28 cellular contexts compared by ENCODE assay signal in genomic region chr4:7105261-7105660, GRCh38. TPM values are rescaled to one million over a fixed set of nuclear protein-coding genes. Genes with fewer than 3 reads are reported as not detected.
A peak's percentile ranks its signal among the peaks of the same experiment; 100 is the strongest.
DNase-seq lines count a peak whose midpoint lies in the region; ATAC-seq, FAIRE-seq and TF ChIP-seq lines count a peak whose summit lies in the region.
"Had no signal": no experiment of that assay in that cellular context is flagged by ENCODE, and none has a peak within 500 bp of the region (broad histone marks: within the 10 kb centered on the region; RNA-seq: fewer than 3 reads in every experiment).

No MANE protein-coding gene starts in this region.

- in situ Hi-C loops in K562 (cut with MboI) = no loop called here
- in situ Hi-C loops in transverse colon (cut with MboI; ENCODE audit: low pct_ligation_motif_present in 1 of 4, low pct_unique_long_range_greater_than_20kb in 1 of 4, low sequenced_read_pairs in 3 of 4) = no loop called here

- H3K4me3 ChIP-seq in Caco-2 (ENCODE audit: low read depth, low read length) (no peak overlapping the region), K562 (no peak overlapping the region), transverse colon (no peak overlapping the region)
- H3K4me3 ChIP-seq: heart left ventricle had no signal

- no peak overlapping the region for H3K4me2 ChIP-seq in K562 (ENCODE audit: insufficient read depth, low read length)

- BruUV-seq in Caco-2 (replicated peaks; lab: Mats Ljungman, UMichigan) = no TSS peak
- BruUV-seq in K562 (replicated peaks; lab: Mats Ljungman, UMichigan) = no TSS peak

- no peak overlapping the region for H3K9ac ChIP-seq in K562 (ENCODE audit: insufficient read depth in 1 of 2, low read depth in 2 of 2, low read length in 2 of 2)

- no peaks in the 10 kb centered on the region for H3K27me3 Mint-ChIP-seq in Caco-2 (ENCODE audit: insufficient read depth, unreplicated experiment)
- peaks cover 13% of the 10 kb centered on the region for H3K27me3 Mint-ChIP-seq in mesothelial cell of epicardium (ENCODE audit: low read depth)
- H3K27me3 Mint-ChIP-seq: T-cell had no signal

- H3K9me1 ChIP-seq in K562 (ENCODE audit: control insufficient read depth, insufficient read depth, low read length) = peaks cover 3% of the 10 kb centered on the region

- H4K20me1 ChIP-seq in K562 (replicated peaks; ENCODE audit: control insufficient read depth, insufficient read depth, low read length) = peaks cover 6% of the 10 kb centered on the region

- TF ChIP-seq CTCF in Caco-2 (IDR thresholded peaks at IDR 0.05; ENCODE audit: insufficient read depth in 1 of 2, low read depth in 1 of 2, low read length in 1 of 2, severe bottlenecking in 1 of 2, unreplicated experiment in 1 of 2) (no peak), K562 (IDR thresholded peaks at IDR 0.05 in 2 of 3, conservative IDR thresholded peaks at IDR 0.05 in 1 of 3; ENCODE audit: insufficient read depth in 2 of 3, low read depth in 1 of 3, low read length in 3 of 3) (no peak), mesothelial cell of epicardium (IDR thresholded peaks at IDR 0.05; ENCODE audit: unreplicated experiment) (no peak), transverse colon (IDR thresholded peaks at IDR 0.05) (no peak)

- H3K4me1 Mint-ChIP-seq in Caco-2 (ENCODE audit: low read depth, unreplicated experiment) (peaks cover 5% of the 10 kb centered on the region), mesothelial cell of epicardium (peaks cover 23% of the 10 kb centered on the region)

- CTCF ChIA-PET in Caco-2 (lab: Charles Lee) = no interaction called here
- CTCF ChIA-PET in K562 (lab: Yijun Ruan, JAX; ENCODE audit: low intra/inter-chr PET ratio) = no interaction called here

- 0 out of 2 replicates have a peak overlapping the region, but pooled peaks have one; percentile 8 for H2AFZ ChIP-seq in K562 (ENCODE audit: low read depth, low read length)

- H3K36me3 ChIP-seq in Caco-2 (ENCODE audit: control insufficient read depth, insufficient read depth, low read length) (no peaks in the 10 kb centered on the region), K562 (ENCODE audit: control insufficient read depth, insufficient read depth, low read length) (no peaks in the 10 kb centered on the region), transverse colon (no peaks in the 10 kb centered on the region)
- H3K36me3 ChIP-seq: heart left ventricle had no signal

- WGBS in K562 (ENCODE audit: insufficient coverage, low coverage, missing lambda C conversion rate) = 7% methylated on average over 11 of the region's 15 CpGs
- WGBS in transverse colon (ENCODE audit: low coverage in 1 of 2), 2 donors = 66% methylated on average over 15 of the region's 15 CpGs; no CpG with 5 or more reads in 1 of the 2 donors

- H3K9me3 ChIP-seq in Caco-2 (no peaks in the 10 kb centered on the region), K562 (replicated peaks; ENCODE audit: control insufficient read depth, insufficient read depth, low read depth, low read length) (no peaks in the 10 kb centered on the region), transverse colon (no peaks in the 10 kb centered on the region)
- H3K9me3 ChIP-seq: heart left ventricle had no signal

- TF ChIP-seq POLR2A in K562 (conservative IDR thresholded peaks at IDR 0.05) = no peak
- no peak for TF ChIP-seq POLR2A in transverse colon (IDR thresholded peaks at IDR 0.05)

- H3K27ac ChIP-seq in K562 (ENCODE audit: extremely low read depth, low read depth, low read length) (no peak overlapping the region), transverse colon (no peak overlapping the region)
- H3K27ac ChIP-seq: heart left ventricle had no signal

- peak overlapping the region; percentile 33 for H3K4me3 Mint-ChIP-seq in Caco-2 (ENCODE audit: unreplicated experiment)
- peak overlapping the region; percentile 3 for H3K4me3 Mint-ChIP-seq in mesothelial cell of epicardium
- H3K4me3 Mint-ChIP-seq: activated B cell treated with CpG ODN at 0.5 μM for 24 hours; activated T-cell treated with anti-CD3 and anti-CD28 coated beads, Interleukin-2, amount 50 U/mL, for 72 hours had no signal

- H3K9me3 Mint-ChIP-seq in Caco-2 (ENCODE audit: unreplicated experiment) (no peaks in the 10 kb centered on the region), mesothelial cell of epicardium (peaks cover 3% of the 10 kb centered on the region)
- H3K9me3 Mint-ChIP-seq: activated B cell treated with CpG ODN at 0.5 μM for 24 hours; activated T-cell treated with anti-CD3 and anti-CD28 coated beads, Interleukin-2, amount 50 U/mL, for 72 hours; effector memory CD8-positive, alpha-beta T cell; stimulated activated effector memory CD8-positive, alpha-beta T cell treated with anti-CD3 and anti-CD28 coated beads, Interleukin-12 subunit alpha, Interleukin-12 subunit beta, amount 100 ng/mL, for 72 hours; T-cell had no signal

- H3K27me3 ChIP-seq in Caco-2 (replicated peaks; ENCODE audit: control insufficient read depth, insufficient read depth, low read length) = no peaks in the 10 kb centered on the region
- H3K27me3 ChIP-seq in K562 (ENCODE audit: control insufficient read depth in 2 of 2, insufficient read depth in 2 of 2, low read length in 2 of 2) = peaks cover 18 to 49% of the 10 kb centered on the region in 2 experiments
- no peaks in the 10 kb centered on the region for H3K27me3 ChIP-seq in transverse colon
- H3K27me3 ChIP-seq: heart left ventricle had no signal

- H3K36me3 Mint-ChIP-seq in Caco-2 (ENCODE audit: insufficient read depth, unreplicated experiment) (peaks cover 6% of the 10 kb centered on the region), mesothelial cell of epicardium (no peaks in the 10 kb centered on the region)
- H3K36me3 Mint-ChIP-seq: stimulated activated effector memory CD8-positive, alpha-beta T cell treated with anti-CD3 and anti-CD28 coated beads, Interleukin-12 subunit alpha, Interleukin-12 subunit beta, amount 100 ng/mL, for 72 hours; T-cell had no signal

- H3K79me2 ChIP-seq in K562 (ENCODE audit: control insufficient read depth, insufficient read depth, low read length) = no peaks in the 10 kb centered on the region

- H3K4me1 ChIP-seq in Caco-2 (peaks cover 11% of the 10 kb centered on the region), K562 (replicated peaks in 1 of 2; ENCODE audit: control insufficient read depth in 2 of 2, insufficient read depth in 2 of 2, low read length in 2 of 2) (peaks cover 17 to 30% of the 10 kb centered on the region in 2 experiments), transverse colon (peaks cover 11 to 26% (median 25%) of the 10 kb centered on the region in 4 donors)

- TF ChIP-seq RAD21 in K562 (CRISPR knock-in tag; conservative IDR thresholded peaks at IDR 0.05 in 1 of 2, IDR thresholded peaks at IDR 0.05 in 1 of 2) = no peak

- POLR2A ChIA-PET in Caco-2 (lab: Charles Lee) = no interaction called here
- POLR2A ChIA-PET in K562 (lab: Yijun Ruan, JAX) = interaction anchor here (0.6 to 1.1 kb wide), 3 partner anchors 7 to 43 kb away, joined by 3 read pairs; no protein-coding TSS in a partner anchor

- ATAC-seq in K562 (no peak), GM18870 (IDR thresholded peaks at IDR 0.05; ENCODE audit: unreplicated experiment) (no peak)
- ATAC-seq: activated T-cell treated with anti-CD3 and anti-CD28 coated beads, Interleukin-2, amount 50 U/mL, for 72 hours; effector memory CD8-positive, alpha-beta T cell; heart left ventricle; stimulated activated effector memory CD8-positive, alpha-beta T cell treated with anti-CD3 and anti-CD28 coated beads, Interleukin-12 subunit alpha, Interleukin-12 subunit beta, amount 100 ng/mL, for 72 hours; T-cell had no signal

- TF ChIP-seq EP300 in K562 (IDR thresholded peaks at IDR 0.05; ENCODE audit: low read length) = no peak
- no peak for TF ChIP-seq EP300 in transverse colon (IDR thresholded peaks at IDR 0.05; ENCODE audit: low read depth)

- H3K27ac Mint-ChIP-seq in Caco-2 (ENCODE audit: unreplicated experiment) (peak overlapping the region; percentile 76), mesothelial cell of epicardium (peak overlapping the region; percentile 48)
- H3K27ac Mint-ChIP-seq: activated B cell treated with CpG ODN at 0.5 μM for 24 hours; activated T-cell treated with anti-CD3 and anti-CD28 coated beads, Interleukin-2, amount 50 U/mL, for 72 hours; effector memory CD8-positive, alpha-beta T cell; stimulated activated effector memory CD8-positive, alpha-beta T cell treated with anti-CD3 and anti-CD28 coated beads, Interleukin-12 subunit alpha, Interleukin-12 subunit beta, amount 100 ng/mL, for 72 hours; T-cell had no signal

- intact Hi-C loops in Caco-2 (cut with micrococcal nuclease; ENCODE audit: unreplicated experiment) (no loop called here), K562 (cut with micrococcal nuclease) (no loop called here), transverse colon (cut with DNase I; ENCODE audit: low total_unique reads) (no loop called here)

- peak; percentile 46 for FAIRE-seq in K562 (lab: Jason Lieb, UNC)
- FAIRE-seq: astrocyte, G401.6, kidney had no signal

- DNase-seq in DMS53 (lab: John Stamatoyannopoulos, UW) (peak; percentile 18), DMS53 treated with DMSO at 0.1 percent for 48 hours (lab: John Stamatoyannopoulos, UW; ENCODE audit: unreplicated experiment) (no peak), Caco-2 (no peak), K562 (ENCODE audit: extremely low read depth in 1 of 4, low spot score in 3 of 4) (peak in 1 of 4 experiments; percentile 42), mesothelial cell of epicardium (ENCODE audit: low spot score in 2 of 2, unreplicated experiment in 2 of 2) (no peak), transverse colon (no peak)
- no peak for DNase-seq in effector CD8-positive, alpha-beta T cell (lab: John Stamatoyannopoulos, UW)
- DNase-seq: 8988T; activated B cell treated with CpG ODN at 0.5 μM for 24 hours; activated CD4-positive, alpha-beta T cell treated with anti-CD3 and anti-CD28 coated beads, Interleukin-2, amount 50 U/mL, for 48 hours; activated T-cell treated with anti-CD3 and anti-CD28 coated beads, Interleukin-2, amount 50 U/mL, for 72 hours; caudate nucleus; cortex of kidney; effector memory CD8-positive, alpha-beta T cell; heart left ventricle; Kasumi-1; kidney; NCI-H1436 treated with DMSO at 0.1 percent for 48 hours; NCI-H2081 treated with DMSO at 0.1 percent for 48 hours; NCI-H446; NCI-H82; occipital lobe; stimulated activated CD4-positive, alpha-beta T cell treated with anti-CD3 and anti-CD28 coated beads, Interleukin-15, amount 100 ng/mL, for 24 hours; T-cell had no signal

RNA-seq across cellular contexts. Expression of gene GRPEL1, which starts 37.4 kb away (rescaled TPM):
- total RNA-seq in Caco-2 (2022) (47.3 and 51.7 TPM in 2 replicates), K562 (2014; rRNA removed) (72.5 and 99.5 TPM in 2 replicates), K562 (2014; rRNA removed; fragmentation: Illumina TruSeq; extraction: Trizol) (86.6 and 90.2 TPM in 2 replicates), K562 (2015; rRNA removed; fragmentation: Illumina TruSeq; extraction: Trizol) (77.4 and 84.4 TPM in 2 replicates), K562 (2021) (59.7 and 63.7 TPM in 2 replicates), mesothelial cell of epicardium (15.5 to 17.9 TPM (median 17.3 TPM) in 3 replicates), transverse colon (10 to 100 TPM in 2 of 4 donors, 1 to 10 TPM in 2; 1.1 to 22.0 (median 12.5) TPM)
- 36.2 and 43.9 TPM in 2 replicates for total RNA-seq in K562 (2011; cell fraction: chromatin; rRNA removed; ENCODE audit: low replicate concordance)
- 32.4 and 37.0 TPM in 2 replicates for total RNA-seq in K562 (2011; cell fraction: nucleolus; rRNA removed)
- 41.4 and 49.8 TPM in 2 replicates for total RNA-seq in K562 (2011; cell fraction: nucleoplasm; rRNA removed)
- polyA plus RNA-seq in K562 (2011; rRNA removed) (34.9 and 43.4 TPM in 2 replicates), K562 (2014; fragmentation: Illumina TruSeq; extraction: Trizol) (87.3 and 88.7 TPM in 2 replicates), K562 (2014; fragmentation: Nextera tagmentation; extraction: Ambion mirVana) (100 to 1,000 TPM; 125 to 192 TPM), K562 (2014; rRNA removed) (64.3 and 65.9 TPM in 2 replicates)
- polyA plus RNA-seq in K562 (2011; cell fraction: cytosol; rRNA removed) = 16.6 and 26.2 TPM in 2 replicates
- 16.0 and 19.8 TPM in 2 replicates for polyA plus RNA-seq in K562 (2011; cell fraction: nucleus; rRNA removed)
- 23.4 and 48.5 TPM in 2 replicates for polyA plus RNA-seq in K562 (2012)
- 59.1 and 61.5 TPM in 2 replicates for polyA minus RNA-seq in K562 (2011; rRNA and poly(A)+ RNA removed)
- 21.3 and 24.2 TPM in 2 replicates for polyA minus RNA-seq in K562 (2011; cell fraction: cytosol; rRNA and poly(A)+ RNA removed)
- polyA minus RNA-seq in K562 (2011; cell fraction: nucleus; rRNA and poly(A)+ RNA removed) = 18.3 and 25.0 TPM in 2 replicates
